ENCODE assay signal across 25 cellular contexts in genomic region chr2:205703471-205703870, GRCh38. TPM values are rescaled to one million over a fixed set of nuclear protein-coding genes. Genes with fewer than 3 reads are reported as not detected.
DNase-seq lines count a peak whose midpoint lies in the region; ATAC-seq, FAIRE-seq and TF ChIP-seq lines count a peak whose summit lies in the region.
"Had no signal": no experiment of that assay in that cellular context is flagged by ENCODE, and none has a peak within 500 bp of the region (broad histone marks: within the 10 kb centered on the region; RNA-seq: fewer than 3 reads in every experiment).

No MANE protein-coding gene starts in this region.

- H3K14ac ChIP-seq in H1 (ENCODE audit: insufficient read length) = no peak overlapping the region

- no peak overlapping the region for H2BK20ac ChIP-seq in H1 (ENCODE audit: low read length)

- DNase-seq in adrenal gland = no peak
- DNase-seq in H1 (ENCODE audit: low read depth in 1 of 2, low spot score in 2 of 2) = no peak
- no peak for DNase-seq in substantia nigra (lab: John Stamatoyannopoulos, UW)
- no peak for DNase-seq in KG1 (lab: John Stamatoyannopoulos, UW)
- DNase-seq in T-helper 2 cell treated with Interferon-gamma antibody and Interleukin-4, amounts not matched to agents 5 μg/mL and 100 μg/mL, for 36 hours (ENCODE audit: low spot score) = no peak
- DNase-seq: activated naive CD4-positive, alpha-beta T cell treated with anti-CD3 and anti-CD28 coated beads, Interleukin-2, amount 50 U/mL, for 16 hours; CD4-positive, CD25-positive, alpha-beta regulatory T cell; DMS 273 treated with DMSO at 0.1 percent for 48 hours; dorsolateral prefrontal cortex; foreskin fibroblast; NCI-H146; NCI-H524; PC-3; SHP77 treated with DMSO at 0.1 percent for 48 hours; stimulated activated CD4-positive, alpha-beta T cell treated with anti-CD3 and anti-CD28 coated beads, Interleukin-2, amount 100 ng/mL, for 24 hours; T1000 had no signal

- H4K8ac ChIP-seq in H1 (ENCODE audit: extremely low read depth, insufficient read depth, low read length) = no peak overlapping the region

- H2BK15ac ChIP-seq in H1 (ENCODE audit: low read length) = 0 out of 2 replicates have a peak overlapping the region, but pooled peaks have one; percentile 8

- no peak overlapping the region for H3K4me2 ChIP-seq in H1 (ENCODE audit: insufficient read depth in 1 of 2, low read depth in 2 of 2, low read length in 2 of 2)
- H3K4me2 ChIP-seq: hepatocyte had no signal

- H2AK5ac ChIP-seq in H1 (ENCODE audit: low read depth, low read length) = no peak overlapping the region

- H2BK5ac ChIP-seq in H1 (ENCODE audit: low read depth, low read length) = no peak overlapping the region

- H3K27ac Mint-ChIP-seq in T-helper 2 cell treated with Interferon-gamma antibody and Interleukin-4, amounts not matched to agents 5 μg/mL and 100 μg/mL, for 36 hours = no peak overlapping the region
- H3K27ac Mint-ChIP-seq: CD4-positive, CD25-positive, alpha-beta regulatory T cell; natural killer cell treated with Interleukin-12 subunit alpha and Interleukin-12 subunit beta and Interleukin-15 and Interleukin-18, amount 100 ng/mL, for 72 hours had no signal

- H3K27me3 ChIP-seq in adrenal gland (no peaks in the 10 kb centered on the region), H1 (replicated peaks in 1 of 4; ENCODE audit: control insufficient read depth in 3 of 4, extremely low read depth in 1 of 4, insufficient read depth in 3 of 4, low read length in 3 of 4) (no peaks in the 10 kb centered on the region), muscle layer of duodenum (ENCODE audit: low read depth, low read length) (no peaks in the 10 kb centered on the region)
- H3K27me3 ChIP-seq: dorsolateral prefrontal cortex, hepatocyte had no signal

- no peak overlapping the region for H2AFZ ChIP-seq in H1 (ENCODE audit: low read length)
- H2AFZ ChIP-seq: hepatocyte had no signal

- no peaks in the 10 kb centered on the region for H3K9me3 ChIP-seq in adrenal gland (replicated peaks in 1 of 3)
- H3K9me3 ChIP-seq in H1 (ENCODE audit: insufficient read depth in 2 of 2, low read depth in 1 of 2, low read length in 1 of 2) = no peaks in the 10 kb centered on the region
- no peaks in the 10 kb centered on the region for H3K9me3 ChIP-seq in muscle layer of duodenum (ENCODE audit: control insufficient read depth in 1 of 2, low read length in 2 of 2)
- H3K9me3 ChIP-seq: thoracic aorta had no signal

- H3K27ac ChIP-seq in adrenal gland = peak overlapping the region; percentile 64 to 96 (median 87)
- H3K27ac ChIP-seq in H1 (ENCODE audit: low read depth, low read length) = no peak overlapping the region
- H3K27ac ChIP-seq in muscle layer of duodenum (ENCODE audit: low read length) = peak overlapping the region; percentile 90
- peak overlapping the region; percentile 5 for H3K27ac ChIP-seq in substantia nigra (ENCODE audit: low read depth, low read length, poor library complexity, severe bottlenecking)
- H3K27ac ChIP-seq: hepatocyte, thoracic aorta had no signal

- no peaks in the 10 kb centered on the region for H4K20me1 ChIP-seq in H1 (replicated peaks in 1 of 2; ENCODE audit: control insufficient read depth in 1 of 2, insufficient read depth in 2 of 2, low read length in 2 of 2)

- no peaks in the 10 kb centered on the region; the same call in 1 of the 2 replicates for H3K79me1 ChIP-seq in H1 (ENCODE audit: low read depth, low read length)

- no peak for TF ChIP-seq EP300 in H1 (IDR thresholded peaks at IDR 0.05; ENCODE audit: borderline replicate concordance in 1 of 2, low read depth in 2 of 2, low read length in 2 of 2)

- H3K4ac ChIP-seq in H1 (replicated peaks; ENCODE audit: insufficient read length, low read depth, low read length) = no peak overlapping the region

- H3K18ac ChIP-seq in H1 (ENCODE audit: extremely low read depth, low read length) = no peak overlapping the region

- 90 to 98% (median 94%) methylated on average over 2 to 4 of the region's 4 CpGs for WGBS in adrenal gland, 4 donors
- 86% methylated on average over 4 of the region's 4 CpGs; no CpG with 5 or more reads in 1 of the 2 experiments for WGBS in H1 (ENCODE audit: extremely low coverage in 1 of 2, insufficient coverage in 1 of 2, insufficient read length in 1 of 2, insufficient replicate concordance in 2 of 2, low coverage in 1 of 2, low lambda C conversion rate in 2 of 2, missing lambda C conversion rate in 1 of 2), 2 experiments

- no peak overlapping the region for H3K9ac ChIP-seq in H1 (replicated peaks in 1 of 4; ENCODE audit: extremely low read depth in 1 of 4, low read depth in 3 of 4, low read length in 3 of 4)

- H3K23ac ChIP-seq in H1 (ENCODE audit: insufficient read length) = no peak overlapping the region

- no peaks in the 10 kb centered on the region for H3K9me3 Mint-ChIP-seq in T-helper 2 cell treated with Interferon-gamma antibody and Interleukin-4, amounts not matched to agents 5 μg/mL and 100 μg/mL, for 36 hours
- H3K9me3 Mint-ChIP-seq: central memory CD8-positive, alpha-beta T cell; mesothelial cell of epicardium; natural killer cell treated with Interleukin-12 subunit alpha and Interleukin-12 subunit beta and Interleukin-15 and Interleukin-18, amount 100 ng/mL, for 72 hours had no signal

- H3K56ac ChIP-seq in H1 (replicated peaks; ENCODE audit: insufficient read length, low read depth, low read length) = no peak overlapping the region

- CTCF ChIA-PET in H1 (lab: Charles Lee; ENCODE audit: partially characterized antibody) = interaction anchor here (0.7 to 1.1 kb wide), 4 partner anchors 17 to 802 kb away, joined by 3 to 4 read pairs (median 3); no protein-coding TSS in a partner anchor

- no peaks in the 10 kb centered on the region for H3K23me2 ChIP-seq in H1 (ENCODE audit: low read depth, low read length)

- H3K36me3 ChIP-seq in adrenal gland (replicated peaks in 1 of 2) (no peaks in the 10 kb centered on the region), H1 (ENCODE audit: control insufficient read depth in 2 of 4, insufficient read depth in 4 of 4, low read length in 3 of 4) (no peaks in the 10 kb centered on the region), muscle layer of duodenum (ENCODE audit: control insufficient read depth in 1 of 2, insufficient read depth in 2 of 2, low read length in 2 of 2) (peaks cover 0 to 6% of the 10 kb centered on the region in 2 donors)
- H3K36me3 ChIP-seq: thoracic aorta had no signal

- H3K79me2 ChIP-seq in H1 (ENCODE audit: control insufficient read depth in 1 of 2, insufficient read depth in 2 of 2, low read length in 2 of 2) = peaks cover 0 to 4% of the 10 kb centered on the region in 2 experiments; a peak in 2 of 4 replicates

- peaks cover 11% of the 10 kb centered on the region for H3K36me3 Mint-ChIP-seq in T-helper 2 cell treated with Interferon-gamma antibody and Interleukin-4, amounts not matched to agents 5 μg/mL and 100 μg/mL, for 36 hours (ENCODE audit: low read depth)
- H3K36me3 Mint-ChIP-seq: CD4-positive, CD25-positive, alpha-beta regulatory T cell; mesothelial cell of epicardium; natural killer cell treated with Interleukin-12 subunit alpha and Interleukin-12 subunit beta and Interleukin-15 and Interleukin-18, amount 100 ng/mL, for 72 hours had no signal

- no peak overlapping the region for H4K5ac ChIP-seq in H1 (ENCODE audit: insufficient read length, low read depth, low read length)

- intact Hi-C loops in adrenal gland (cut with DNase I) = no loop called here

- no peak for ATAC-seq in GM19467 (IDR thresholded peaks at IDR 0.05; ENCODE audit: unreplicated experiment)
- ATAC-seq: natural killer cell treated with Interleukin-12 subunit alpha and Interleukin-12 subunit beta and Interleukin-15 and Interleukin-18, amount 100 ng/mL, for 72 hours; PC-3 had no signal

- FAIRE-seq in H1 (lab: Jason Lieb, UNC) = no peak
- FAIRE-seq: GM19239, small intestine had no signal

- TF ChIP-seq POLR2A in adrenal gland (IDR thresholded peaks at IDR 0.05) (no peak), H1 (IDR thresholded peaks at IDR 0.05; ENCODE audit: control extremely low read depth in 1 of 2, low read depth in 2 of 2, low read length in 2 of 2) (no peak)

- H4K91ac ChIP-seq in H1 (replicated peaks; ENCODE audit: insufficient read length, low read length) = no peak overlapping the region

- TF ChIP-seq RAD21 in H1 (IDR thresholded peaks at IDR 0.05 in 1 of 2, conservative IDR thresholded peaks at IDR 0.05 in 1 of 2; ENCODE audit: low read depth in 2 of 2, low read length in 2 of 2) = no peak

- POLR2A ChIA-PET in H1 (lab: Charles Lee; ENCODE audit: partially characterized antibody) = interaction anchor here (1.2 kb wide), 1 partner anchor 21 kb away, joined by 3 read pairs; the partner anchor contains the start of gene NRP2

- no peak overlapping the region for H3K4me3 Mint-ChIP-seq in T-helper 2 cell treated with Interferon-gamma antibody and Interleukin-4, amounts not matched to agents 5 μg/mL and 100 μg/mL, for 36 hours
- H3K4me3 Mint-ChIP-seq: CD4-positive, CD25-positive, alpha-beta regulatory T cell; central memory CD8-positive, alpha-beta T cell; mesothelial cell of epicardium; natural killer cell treated with Interleukin-12 subunit alpha and Interleukin-12 subunit beta and Interleukin-15 and Interleukin-18, amount 100 ng/mL, for 72 hours had no signal

- H2BK120ac ChIP-seq in H1 (replicated peaks; ENCODE audit: low read depth, low read length) = no peak overlapping the region

- TF ChIP-seq CTCF in adrenal gland (IDR thresholded peaks at IDR 0.05) (no peak), H1 (IDR thresholded peaks at IDR 0.05; ENCODE audit: control extremely low read depth in 1 of 3, insufficient read depth in 1 of 3, low read depth in 1 of 3, low read length in 3 of 3) (no peak)

- H3K4me3 ChIP-seq in adrenal gland = no peak overlapping the region
- H3K4me3 ChIP-seq in H1 (ENCODE audit: extremely low read depth in 1 of 4, insufficient read depth in 2 of 4, low read depth in 3 of 4, low read length in 4 of 4) = no peak overlapping the region
- no peak overlapping the region for H3K4me3 ChIP-seq in muscle layer of duodenum (ENCODE audit: low read depth in 1 of 2, low read length in 2 of 2)
- H3K4me3 ChIP-seq: dorsolateral prefrontal cortex, hepatocyte, thoracic aorta had no signal

- no peaks in the 10 kb centered on the region for H3K27me3 Mint-ChIP-seq in T-helper 2 cell treated with Interferon-gamma antibody and Interleukin-4, amounts not matched to agents 5 μg/mL and 100 μg/mL, for 36 hours (ENCODE audit: low read depth)

- no peak overlapping the region; the same call in 1 of the 2 replicates for H2BK12ac ChIP-seq in H1 (ENCODE audit: low read depth, low read length)

- H3K4me1 Mint-ChIP-seq in T-helper 2 cell treated with Interferon-gamma antibody and Interleukin-4, amounts not matched to agents 5 μg/mL and 100 μg/mL, for 36 hours (ENCODE audit: low read depth) = peaks cover 41% of the 10 kb centered on the region

- H3K4me1 ChIP-seq in adrenal gland (replicated peaks in 1 of 2) (peaks cover 72 to 100% of the 10 kb centered on the region in 2 donors), H1 (replicated peaks in 1 of 4; ENCODE audit: control insufficient read depth in 3 of 4, insufficient read depth in 4 of 4, low read length in 3 of 4) (peaks cover 0 to 13% (median 7%) of the 10 kb centered on the region in 4 experiments; a peak in 5 of 7 replicates), muscle layer of duodenum (ENCODE audit: control insufficient read depth in 1 of 2, insufficient read depth in 2 of 2, low read length in 2 of 2) (peaks cover 59 to 88% of the 10 kb centered on the region in 2 donors)

RNA-seq across cellular contexts. Expression of gene NRP2, which starts 21.2 kb away (rescaled TPM):
- total RNA-seq in adrenal gland = 100 to 1,000 TPM in 5 of 8 donors, 10 to 100 TPM in 3; 58.9 to 205 (median 120) TPM
- polyA plus RNA-seq in adrenal gland (10 to 100 TPM; 27.6 to 42.2 (median 32.5) TPM), H1 (2011; rRNA removed) (26.7 and 32.0 TPM in 2 replicates)
- 36.9 and 37.8 TPM in 2 replicates for total RNA-seq in H1 (2021; fragmentation: NEBNext Ultra II Directional; extraction: Animal tissue kit (Norgen Biotek cat#: 25700))
- 23.9 TPM for polyA plus RNA-seq in H1 (2011; cell fraction: cytosol; rRNA removed)
- 56.3 TPM for polyA plus RNA-seq in H1 (2011; cell fraction: nucleus; rRNA removed)
- 35.4 to 38.0 TPM (median 37.0 TPM) in 4 replicates for polyA plus RNA-seq in H1 (2012, experiment 1 of 2)
- polyA plus RNA-seq in H1 (2012, experiment 2 of 2) = 10.6 TPM
- polyA plus RNA-seq in H1 (2013, experiment 1 of 2) = 46.7 TPM
- 42.5 TPM for polyA plus RNA-seq in H1 (2013, experiment 2 of 2)
- 78.9 and 87.3 TPM in 2 replicates for polyA minus RNA-seq in H1 (2011; rRNA and poly(A)+ RNA removed)
- polyA minus RNA-seq in H1 (2011; cell fraction: cytosol; rRNA and poly(A)+ RNA removed) = 24.7 TPM
- 82.2 TPM for polyA minus RNA-seq in H1 (2011; cell fraction: nucleus; rRNA and poly(A)+ RNA removed)
- total RNA-seq: CD4-positive, CD25-positive, alpha-beta regulatory T cell had no signal
